ENCODE assay signal across 7 cellular contexts in the genomic region with DNA sequence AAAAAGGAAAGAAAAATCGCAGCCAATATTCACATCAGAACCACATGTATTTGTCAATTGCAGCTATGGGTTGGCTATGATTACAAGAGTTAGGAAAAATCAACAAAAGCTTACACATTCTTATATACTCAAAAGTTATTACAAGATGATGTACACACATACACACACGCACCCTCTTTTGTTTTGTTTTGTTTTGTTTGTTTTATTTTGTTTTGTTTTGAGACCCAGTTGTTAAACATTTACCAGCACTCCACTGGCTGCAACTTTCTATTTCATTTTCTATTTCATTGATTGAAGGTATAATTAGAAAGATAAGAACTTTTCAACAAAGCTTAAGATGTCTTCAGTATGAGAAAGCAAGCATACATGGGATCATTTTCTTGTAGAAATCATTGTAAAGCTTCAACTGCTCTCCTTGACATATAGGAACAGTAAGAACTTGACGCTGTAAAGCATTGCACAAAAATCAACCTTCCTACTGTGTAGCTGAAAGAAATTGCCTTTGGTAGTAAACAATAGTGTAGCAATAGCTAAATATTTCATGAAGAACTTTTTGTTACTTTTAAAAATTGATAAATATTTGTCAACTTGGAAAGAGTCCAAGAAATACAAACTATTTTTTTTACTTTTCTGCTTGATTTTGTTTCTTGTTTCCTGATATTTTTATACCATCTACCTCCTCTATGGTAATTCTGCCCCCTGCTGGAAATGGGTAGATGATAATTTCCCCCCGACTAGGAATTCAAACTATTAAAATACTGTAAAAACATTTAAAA.
DNase-seq lines count a peak whose midpoint lies in the region; ATAC-seq, FAIRE-seq and TF ChIP-seq lines count a peak whose summit lies in the region.

No MANE protein-coding gene starts in this region.

- peak; percentile 39 for FAIRE-seq in small intestine (lab: Jason Lieb, UNC)

- WGBS in small intestine, 3 donors = 19 to 31% (median 22%) methylated on average over 4 of the region's 4 CpGs

- peak; percentile 47 for TF ChIP-seq CTCF in OCI-LY3 (IDR thresholded peaks at IDR 0.05; ENCODE audit: low read depth, low read length)

- no peak overlapping the region; the same call in 1 of the 2 replicates for H3K4me3 ChIP-seq in OCI-LY3 (ENCODE audit: low read length)
- no peak overlapping the region for H3K4me3 ChIP-seq in small intestine (ENCODE audit: low read depth in 1 of 2, low read length in 2 of 2)

- H3K27ac ChIP-seq in OCI-LY3 (ENCODE audit: low read length) (no peak overlapping the region), small intestine (ENCODE audit: low read depth in 1 of 2, low read length in 1 of 2) (no peak overlapping the region)

- H3K9me3 ChIP-seq in OCI-LY3 (ENCODE audit: insufficient read depth, low read length) (no peaks in the 10 kb centered on the region), small intestine (ENCODE audit: control insufficient read depth, low read depth) (no peaks in the 10 kb centered on the region)

- H2AFZ ChIP-seq in OCI-LY3 (ENCODE audit: low read depth, low read length) = peak overlapping the region; percentile 57

- H3K4me1 ChIP-seq in OCI-LY3 (ENCODE audit: low read length) (peaks cover 14% of the 10 kb centered on the region), small intestine (ENCODE audit: control insufficient read depth in 2 of 2, insufficient read depth in 1 of 2, low read depth in 1 of 2, low read length in 1 of 2) (no peaks in the 10 kb centered on the region)

- no peak overlapping the region for H3K9ac ChIP-seq in OCI-LY3 (ENCODE audit: low read length)

- H3K79me2 ChIP-seq in OCI-LY3 (ENCODE audit: low read length) = no peaks in the 10 kb centered on the region

- H3K4me2 ChIP-seq in OCI-LY3 (ENCODE audit: low read length) = peak overlapping the region; percentile 39

- no peaks in the 10 kb centered on the region for H3K36me3 ChIP-seq in OCI-LY3 (replicated peaks; ENCODE audit: low read depth, low read length)
- H3K36me3 ChIP-seq in small intestine (ENCODE audit: control insufficient read depth in 2 of 2, insufficient read depth in 2 of 2, low read length in 2 of 2) = no peaks in the 10 kb centered on the region

- H3K27me3 ChIP-seq in OCI-LY3 (ENCODE audit: low read depth, low read length) = no peaks in the 10 kb centered on the region
- no peaks in the 10 kb centered on the region for H3K27me3 ChIP-seq in small intestine (ENCODE audit: control insufficient read depth in 2 of 2, insufficient read depth in 2 of 2, low read length in 2 of 2)

- ATAC-seq in GM21447 (IDR thresholded peaks at IDR 0.05; ENCODE audit: unreplicated experiment) (peak; percentile 56), HG03108 (IDR thresholded peaks at IDR 0.05; ENCODE audit: unreplicated experiment) (no peak)

- H4K20me1 ChIP-seq in OCI-LY3 (ENCODE audit: insufficient read depth, low read length) = no peaks in the 10 kb centered on the region

- peak; percentile 78 for DNase-seq in fibroblast of gingiva (ENCODE audit: low read depth)
- peak; percentile 11 for DNase-seq in small intestine
- no peak for DNase-seq in nucleus accumbens (lab: John Stamatoyannopoulos, UW)
- no peak for DNase-seq in islet precursor cell

Comparison
In these comparisons a context has a peak if more than half of its experiments do, and no peak if none do; other contexts are left out.
1. DNase-seq: peak in fibroblast of gingiva (single experiment) and small intestine (single experiment); none in nucleus accumbens (0 of 56) and islet precursor cell (single experiment).